Comparison of ENCODE assay signal across 27 cellular contexts in genomic region chrX:24659646-24660045, GRCh38.
"Had no signal": no experiment of that assay in that cellular context is flagged by ENCODE, and none has a peak within 500 bp of the region (broad histone marks: within the 10 kb centered on the region; RNA-seq: fewer than 3 reads in every experiment).

No MANE protein-coding gene starts in this region.

- H3K4me1 ChIP-seq: esophagus muscularis mucosa, foreskin keratinocyte, pancreas, right lobe of liver, suprapubic skin, transverse colon, upper lobe of right lung, uterus had no signal

- FAIRE-seq: colon, pancreas, small intestine had no signal

- H3K27ac ChIP-seq: dorsolateral prefrontal cortex, epithelial cell of prostate, esophagus muscularis mucosa, foreskin keratinocyte, neutrophil, pancreas, right lobe of liver, suprapubic skin, transverse colon, upper lobe of right lung, uterus had no signal

- ATAC-seq: foreskin keratinocyte; left lobe of liver; natural killer cell; pancreas; right lobe of liver; stimulated activated naive CD8-positive, alpha-beta T cell treated with anti-CD3 and anti-CD28 coated beads, Interleukin-15, amount 100 ng/mL, for 72 hours; upper lobe of right lung had no signal

- H3K36me3 ChIP-seq: esophagus muscularis mucosa, neutrophil, pancreas, right lobe of liver, suprapubic skin, transverse colon, upper lobe of right lung, uterus had no signal

- DNase-seq: dorsolateral prefrontal cortex; effector CD4-positive, alpha-beta T cell; foreskin keratinocyte; hypothalamus; immature natural killer cell; islet precursor cell; natural killer cell; pancreas; retina; right lobe of liver; small intestine; stimulated activated CD4-positive, alpha-beta T cell treated with anti-CD3 and anti-CD28 coated beads, Interleukin-12 subunit alpha, Interleukin-12 subunit beta, amount 100 ng/mL, for 4 hours; stimulated activated CD4-positive, alpha-beta T cell treated with anti-CD3 and anti-CD28 coated beads, Interleukin-1b, Interleukin-23, amount 100 ng/mL, for 48 hours; stimulated activated CD4-positive, alpha-beta T cell treated with anti-CD3 and anti-CD28 coated beads, Interleukin-4, amount 100 ng/mL, for 1 hour; stimulated activated CD8-positive, alpha-beta memory T cell treated with anti-CD3 and anti-CD28 coated beads, Interleukin-4, amount 100 ng/mL, for 48 hours; stimulated activated naive CD4-positive, alpha-beta T cell; stimulated activated naive CD8-positive, alpha-beta T cell treated with anti-CD3 and anti-CD28 coated beads, Interleukin-15, amount 100 ng/mL, for 72 hours; transverse colon; upper lobe of right lung; uterus had no signal

- H3K9me3 ChIP-seq: esophagus muscularis mucosa, neutrophil, pancreas, right lobe of liver, suprapubic skin, transverse colon, upper lobe of right lung, uterus had no signal

- H3K27me3 ChIP-seq: esophagus muscularis mucosa, foreskin keratinocyte, neutrophil, right lobe of liver, suprapubic skin, transverse colon, upper lobe of right lung, uterus had no signal

- H3K4me3 ChIP-seq: dorsolateral prefrontal cortex, esophagus muscularis mucosa, lung, pancreas, right lobe of liver, suprapubic skin, transverse colon, upper lobe of right lung, uterus had no signal
